Comparison of ENCODE assay signal across 1 cellular context in the genomic region with DNA sequence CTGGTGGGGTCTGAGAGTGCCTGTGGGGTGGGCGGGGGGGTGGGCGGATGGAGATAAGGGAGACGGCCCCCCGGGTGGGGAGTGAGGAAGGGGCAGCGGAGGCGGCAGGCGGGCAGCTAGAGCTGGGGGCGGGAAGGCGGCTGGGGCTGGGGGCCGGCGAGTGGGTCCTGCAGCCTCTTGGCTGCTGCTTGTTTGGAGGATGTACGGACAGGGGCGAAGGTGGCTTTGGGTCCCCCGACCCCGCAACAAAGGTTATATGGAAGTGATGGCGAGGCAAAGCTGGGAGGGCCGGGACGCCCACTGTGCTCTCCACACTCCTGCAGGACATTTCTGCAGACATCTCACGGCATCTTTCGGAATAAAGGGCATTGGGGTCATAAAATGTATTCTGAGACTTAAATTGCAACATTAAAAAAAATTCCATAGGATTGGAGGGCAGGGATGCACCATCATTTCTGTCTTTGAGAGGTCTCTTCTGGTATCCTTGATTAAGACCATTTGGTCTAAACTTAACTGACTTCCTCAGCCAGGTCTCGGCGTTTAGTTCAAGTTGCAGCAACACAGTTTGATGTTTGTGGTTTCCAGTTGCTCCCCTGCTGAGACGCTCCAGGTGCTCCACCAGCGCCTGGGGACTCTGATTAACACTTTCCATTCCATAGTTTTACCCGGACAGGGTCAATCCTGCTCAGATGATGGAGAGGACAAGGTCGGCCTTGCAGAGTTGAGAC.
TF ChIP-seq lines count a peak whose summit lies in the region.

No MANE protein-coding gene starts in this region.

TF ChIP-seq in liver, 16 proteins besides CTCF, POLR2A, EP300 and RAD21 (continued from another document):
- TF ChIP-seq HNF4A (conservative IDR thresholded peaks at IDR 0.05) (no peak), YY1 (IDR thresholded peaks at IDR 0.05) (no peak), GABPA (IDR thresholded peaks at IDR 0.05 in 1 of 2, conservative IDR thresholded peaks at IDR 0.05 in 1 of 2) (no peak)
- TF ChIP-seq, protein P1, sequence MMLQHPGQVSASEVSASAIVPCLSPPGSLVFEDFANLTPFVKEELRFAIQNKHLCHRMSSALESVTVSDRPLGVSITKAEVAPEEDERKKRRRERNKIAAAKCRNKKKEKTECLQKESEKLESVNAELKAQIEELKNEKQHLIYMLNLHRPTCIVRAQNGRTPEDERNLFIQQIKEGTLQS (IDR thresholded peaks at IDR 0.05): no peak
